ENCODE assay signal across 8 cellular contexts in genomic region chr7:140639366-140640053, GRCh38. TPM values are rescaled to one million over a fixed set of nuclear protein-coding genes. Genes with fewer than 3 reads are reported as not detected.
A peak's percentile ranks its signal among the peaks of the same experiment; 100 is the strongest.
DNase-seq lines count a peak whose midpoint lies in the region; ATAC-seq, FAIRE-seq and TF ChIP-seq lines count a peak whose summit lies in the region.

No MANE protein-coding gene starts in this region.

- no peaks in the 10 kb centered on the region for H4K20me1 ChIP-seq in PC-3 (ENCODE audit: low read length)

- peak overlapping the region; percentile 74 for H3K9ac ChIP-seq in PC-3 (ENCODE audit: low read length)

- CTCF ChIA-PET in BJ (lab: Yijun Ruan, JAX) = interaction anchor here (0.6 to 3.5 kb wide), 7 partner anchors 12 to 1266 kb away, joined by 3 to 14 read pairs (median 4); no protein-coding TSS in a partner anchor
- CTCF ChIA-PET in PC-3 (lab: Charles Lee) = no interaction called here

- no peaks in the 10 kb centered on the region for H3F3A ChIP-seq in PC-3 (ENCODE audit: low read length, unreplicated experiment)

- no peak for TF ChIP-seq CTCF in BJ (IDR thresholded peaks at IDR 0.05; ENCODE audit: insufficient read depth, low read depth, low read length)
- TF ChIP-seq CTCF in PC-3 (conservative IDR thresholded peaks at IDR 0.05; ENCODE audit: low read depth, low read length) = no peak
- no peak for TF ChIP-seq CTCF in dorsolateral prefrontal cortex (IDR thresholded peaks at IDR 0.05 in 54 of 56, conservative IDR thresholded peaks at IDR 0.05 in 2 of 56; ENCODE audit: low read depth in 1 of 56, partially characterized antibody in 56 of 56)

- POLR2A ChIA-PET in BJ (lab: Charles Lee) (no interaction called here), PC-3 (lab: Charles Lee; ENCODE audit: unreplicated experiment) (no interaction called here)

- no peaks in the 10 kb centered on the region for H3K9me3 ChIP-seq in PC-3 (ENCODE audit: low read length)
- H3K9me3 ChIP-seq in mesodermal cell (ENCODE audit: control insufficient read depth, low read length) = no peaks in the 10 kb centered on the region

- peaks cover 30% of the 10 kb centered on the region for H3K79me2 ChIP-seq in PC-3 (ENCODE audit: low read length)

- FAIRE-seq in urothelium cell line (lab: Jason Lieb, UNC) = peak; percentile 44
- FAIRE-seq in H54 (lab: Jason Lieb, UNC) = no peak

- TF ChIP-seq POLR2A in H54 (IDR thresholded peaks at IDR 0.05; ENCODE audit: low read depth, low read length) = no peak

- H3K4me2 ChIP-seq in PC-3 (ENCODE audit: low read length) = peak overlapping the region; percentile 83

- intact Hi-C loops in PC-3 (cut with micrococcal nuclease) = no loop called here
- intact Hi-C loops in dorsolateral prefrontal cortex (cut with DNase I) = loop anchor here in 1 of 2 donors (5.0 kb wide), 1 partner anchor 32 kb away; no protein-coding TSS in a partner anchor

- H3K27me3 ChIP-seq in BJ (ENCODE audit: control insufficient read depth, insufficient read depth, low read length) = no peaks in the 10 kb centered on the region
- no peaks in the 10 kb centered on the region for H3K27me3 ChIP-seq in PC-3 (ENCODE audit: low read length)
- H3K27me3 ChIP-seq in dorsolateral prefrontal cortex = peaks cover 0 to 8% (median 0%) of the 10 kb centered on the region in 45 donors

- DNase-seq in BJ (ENCODE audit: low read depth) (peak; percentile 66), PC-3 (peak; percentile 29), dorsolateral prefrontal cortex (no peak), urothelium cell line (ENCODE audit: low spot score) (no peak), putamen (ENCODE audit: low spot score) (no peak), Ammon's horn (ENCODE audit: low spot score) (no peak), H54 (ENCODE audit: insufficient read length, low spot score) (no peak)

- H3K36me3 ChIP-seq in BJ (ENCODE audit: control insufficient read depth, insufficient read depth, low read length) (no peaks in the 10 kb centered on the region), PC-3 (ENCODE audit: low read depth, low read length) (no peaks in the 10 kb centered on the region), mesodermal cell (ENCODE audit: control insufficient read depth, insufficient read depth, low read length) (peaks cover 4% of the 10 kb centered on the region)

- H2AFZ ChIP-seq in PC-3 (ENCODE audit: low read length) = peak overlapping the region; percentile 86

- 35% methylated on average over 10 to 11 of the region's 15 CpGs for WGBS in mesodermal cell (ENCODE audit: insufficient coverage in 2 of 2), 2 experiments

- no peak overlapping the region for H3K27ac ChIP-seq in PC-3 (ENCODE audit: low read length)
- peak overlapping the region in 44 of 59 donors; percentile 18 to 91 (median 61) for H3K27ac ChIP-seq in dorsolateral prefrontal cortex
- H3K27ac ChIP-seq in mesodermal cell (ENCODE audit: low read depth, low read length, severe bottlenecking) = peak overlapping the region; percentile 71

- no peaks in the 10 kb centered on the region for H3K9me2 ChIP-seq in PC-3 (replicated peaks; ENCODE audit: low read length)

- peaks cover 15% of the 10 kb centered on the region; the same call in 1 of the 2 replicates for H3K4me1 ChIP-seq in PC-3 (ENCODE audit: insufficient read depth, low read length)
- H3K4me1 ChIP-seq in mesodermal cell (ENCODE audit: control insufficient read depth, insufficient read depth, low read length, poor library complexity, severe bottlenecking) = peaks cover 36% of the 10 kb centered on the region

- ATAC-seq in PC-3 = peak; percentile 23

- H3K4me3 ChIP-seq in BJ (ENCODE audit: low read depth, low read length) (peak overlapping the region; percentile 66), PC-3 (ENCODE audit: low read length) (peak overlapping the region; percentile 94), dorsolateral prefrontal cortex (peak overlapping the region; percentile 57 to 84 (median 71)), mesodermal cell (ENCODE audit: extremely low read depth, insufficient read depth, low read length, poor library complexity, severe bottlenecking) (peak overlapping the region; percentile 76)

- BruUV-seq in PC-3 (replicated peaks; lab: Mats Ljungman, UMichigan) = TSS peak; percentile 40

RNA-seq across cellular contexts. Expression of gene DENND2A, which starts 1.1 kb away (rescaled TPM):
- polyA plus RNA-seq in BJ (2011; rRNA removed) = 2.9 and 3.3 TPM in 2 replicates
- 3.8 and 4.9 TPM in 2 replicates for polyA minus RNA-seq in BJ (2011; rRNA and poly(A)+ RNA removed)
- 8.9 and 10.6 TPM in 2 replicates for total RNA-seq in PC-3 (2014; rRNA removed)
- 10 to 100 TPM; 19.7 to 79.9 (median 34.1) TPM for total RNA-seq in dorsolateral prefrontal cortex
- polyA plus RNA-seq in mesodermal cell (2013, experiment 1 of 2) = 28.9 TPM
- polyA plus RNA-seq in mesodermal cell (2013, experiment 2 of 2) = 30.9 TPM

RNA-seq across cellular contexts. Expression of gene ADCK2, which starts 33.2 kb away (rescaled TPM):
- polyA plus RNA-seq in BJ (2011; rRNA removed) = 13.7 and 15.4 TPM in 2 replicates
- polyA minus RNA-seq in BJ (2011; rRNA and poly(A)+ RNA removed) = 7.6 and 11.3 TPM in 2 replicates
- total RNA-seq in PC-3 (2014; rRNA removed) (29.4 and 39.3 TPM in 2 replicates), dorsolateral prefrontal cortex (10 to 100 TPM; 18.7 to 40.2 (median 29.5) TPM)
- 6.0 TPM for polyA plus RNA-seq in mesodermal cell (2013, experiment 1 of 2)
- 4.0 TPM for polyA plus RNA-seq in mesodermal cell (2013, experiment 2 of 2)

RNA-seq across cellular contexts. Expression of gene NDUFB2, which starts 57.0 kb away (rescaled TPM):
- polyA plus RNA-seq in BJ (2011; rRNA removed) = 289 and 294 TPM in 2 replicates
- polyA minus RNA-seq in BJ (2011; rRNA and poly(A)+ RNA removed) = 30.9 and 37.8 TPM in 2 replicates
- total RNA-seq in PC-3 (2014; rRNA removed) (296 and 325 TPM in 2 replicates), dorsolateral prefrontal cortex (100 to 1,000 TPM; 147 to 282 (median 221) TPM)
- 199 TPM for polyA plus RNA-seq in mesodermal cell (2013, experiment 1 of 2)
- 173 TPM for polyA plus RNA-seq in mesodermal cell (2013, experiment 2 of 2)

Comparison
In these comparisons a context has a peak if more than half of its experiments do, and no peak if none do; other contexts are left out.
1. DNase-seq: peak in BJ (single experiment) and PC-3 (single experiment); none in dorsolateral prefrontal cortex (0 of 10), urothelium cell line (single experiment), putamen (single experiment), Ammon's horn (single experiment) and H54 (single experiment).
2. Peak in every context shown above with its lines, with median percentiles within 50 percentile points of each other: H3K4me3 ChIP-seq.